In the genomic region with DNA sequence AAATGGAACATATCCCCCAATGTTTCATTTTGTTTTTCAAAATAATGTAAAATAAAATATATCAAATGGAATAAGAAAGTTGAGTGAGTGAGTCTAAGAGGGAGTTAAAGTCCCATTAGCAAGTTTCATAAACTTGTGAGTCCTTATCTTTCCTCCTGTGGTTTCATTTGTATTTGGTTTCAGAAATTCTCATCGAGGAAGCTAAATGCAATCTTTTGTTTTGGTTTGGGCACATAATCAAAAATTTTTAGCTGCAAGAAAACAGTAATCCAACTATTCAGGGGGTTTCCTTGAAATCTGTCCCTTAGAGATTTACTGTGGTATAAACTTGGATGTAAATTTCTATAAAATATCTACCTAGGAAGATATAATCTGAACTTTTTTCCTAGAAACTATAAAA, we compare ENCODE assay signal across 1 cellular context.
TF ChIP-seq lines count a peak whose summit lies in the region.

No MANE protein-coding gene starts in this region.

TF ChIP-seq in HCT116, 20 proteins besides CTCF, POLR2A, EP300 and RAD21 (continued from another document):
- TF ChIP-seq, protein P1, sequence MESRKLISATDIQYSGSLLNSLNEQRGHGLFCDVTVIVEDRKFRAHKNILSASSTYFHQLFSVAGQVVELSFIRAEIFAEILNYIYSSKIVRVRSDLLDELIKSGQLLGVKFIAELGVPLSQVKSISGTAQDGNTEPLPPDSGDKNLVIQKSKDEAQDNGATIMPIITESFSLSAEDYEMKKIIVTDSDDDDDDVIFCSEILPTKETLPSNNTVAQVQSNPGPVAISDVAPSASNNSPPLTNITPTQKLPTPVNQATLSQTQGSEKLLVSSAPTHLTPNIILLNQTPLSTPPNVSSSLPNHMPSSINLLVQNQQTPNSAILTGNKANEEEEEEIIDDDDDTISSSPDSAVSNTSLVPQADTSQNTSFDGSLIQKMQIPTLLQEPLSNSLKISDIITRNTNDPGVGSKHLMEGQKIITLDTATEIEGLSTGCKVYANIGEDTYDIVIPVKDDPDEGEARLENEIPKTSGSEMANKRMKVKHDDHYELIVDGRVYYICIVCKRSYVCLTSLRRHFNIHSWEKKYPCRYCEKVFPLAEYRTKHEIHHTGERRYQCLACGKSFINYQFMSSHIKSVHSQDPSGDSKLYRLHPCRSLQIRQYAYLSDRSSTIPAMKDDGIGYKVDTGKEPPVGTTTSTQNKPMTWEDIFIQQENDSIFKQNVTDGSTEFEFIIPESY (IDR thresholded peaks at IDR 0.05; ENCODE audit: extremely low read depth, insufficient replicate concordance, low read length) = no peak
- TF ChIP-seq EZH2phosphoT487 (IDR thresholded peaks at IDR 0.05; ENCODE audit: borderline replicate concordance) = no peak
- no peak for TF ChIP-seq ZNF274 (IDR thresholded peaks at IDR 0.05; ENCODE audit: low read depth, low read length)
- no peak for TF ChIP-seq SIN3A (IDR thresholded peaks at IDR 0.05; ENCODE audit: low read depth)
- TF ChIP-seq YY1 (IDR thresholded peaks at IDR 0.05; ENCODE audit: extremely low read depth, insufficient replicate concordance, low read depth, low read length) = no peak
- TF ChIP-seq SP1 (IDR thresholded peaks at IDR 0.05; ENCODE audit: low read depth) = no peak
